Comparison of ENCODE assay signal across 40 cellular contexts in genomic region chr1:204011426-204011825, GRCh38.
"Had no signal": no experiment of that assay in that cellular context is flagged by ENCODE, and none has a peak within 500 bp of the region (broad histone marks: within the 10 kb centered on the region; RNA-seq: fewer than 3 reads in every experiment).

No MANE protein-coding gene starts in this region.

- H3K36me3 ChIP-seq: adrenal gland, ascending aorta, brain microvascular endothelial cell, breast epithelium, cardiac muscle cell had no signal

- ATAC-seq: activated naive CD4-positive, alpha-beta T cell treated with anti-CD3 and anti-CD28 coated beads, Interleukin-2, amount 50 U/mL, for 72 hours; activated naive CD8-positive, alpha-beta T cell treated with anti-CD3 and anti-CD28 coated beads, Interleukin-2, amount 50 U/mL, for 24 hours; activated T-cell treated with anti-CD3 and anti-CD28 coated beads, Interleukin-2, amount 50 U/mL, for 4 hours; activated T-cell treated with anti-CD3 and anti-CD28 coated beads, Interleukin-2, amount 50 U/mL, for 72 hours; activated T-helper 17 cell treated with anti-CD3 and anti-CD28 coated beads, Interleukin-2, amount 50 U/mL, for 72 hours; body of pancreas had no signal

- H3K4me1 ChIP-seq: adrenal gland, ascending aorta, body of pancreas, breast epithelium had no signal

- FAIRE-seq: astrocyte, bronchial epithelial cell had no signal

- H3K9me3 ChIP-seq: adrenal gland, ascending aorta, body of pancreas, breast epithelium had no signal

- H3K27ac Mint-ChIP-seq: activated naive CD4-positive, alpha-beta T cell treated with anti-CD3 and anti-CD28 coated beads for 36 hours; activated naive CD4-positive, alpha-beta T cell treated with anti-CD3 and anti-CD28 coated beads, Interleukin-2, amount 10 ng/mL, durations not matched to agents 7 days and 5 days; activated naive CD4-positive, alpha-beta T cell treated with anti-CD3 and anti-CD28 coated beads, Interleukin-2, amount 50 U/mL, for 24 hours; activated naive CD4-positive, alpha-beta T cell treated with anti-CD3 and anti-CD28 coated beads, Interleukin-2, amount 50 U/mL, for 72 hours; activated naive CD8-positive, alpha-beta T cell; activated naive CD8-positive, alpha-beta T cell treated with anti-CD3 and anti-CD28 coated beads for 36 hours; activated naive CD8-positive, alpha-beta T cell treated with anti-CD3 and anti-CD28 coated beads, Interleukin-2, amount 10 ng/mL, durations not matched to agents 7 days and 5 days; activated naive CD8-positive, alpha-beta T cell treated with anti-CD3 and anti-CD28 coated beads, Interleukin-2, amount 50 U/mL, for 24 hours; activated T-cell treated with anti-CD3 and anti-CD28 coated beads, Interleukin-2, amount 50 U/mL, for 24 hours; activated T-cell treated with anti-CD3 and anti-CD28 coated beads, Interleukin-2, amount 50 U/mL, for 72 hours; activated T-helper 1 cell treated with anti-CD3 and anti-CD28 coated beads, Interleukin-12 subunit alpha, Interleukin-12 subunit beta, Interleukin-2, Interleukin-4 antibody, amounts not matched to agents 30 ng/mL and 10 ng/mL and 1 ng/mL, durations not matched to agents 14 hours and 24 hours and 36 hours; activated T-helper 17 cell treated with anti-CD3 and anti-CD28 coated beads, Interleukin-2, amount 50 U/mL, for 72 hours; activated T-helper 2 cell treated with anti-CD3 and anti-CD28 coated beads, Interferon-gamma antibody, Interleukin-2, Interleukin-4, amounts not matched to agents 10 μg/mL and 5 μg/mL and 100 μg/mL, durations not matched to agents 14 hours and 24 hours and 36 hours; brain had no signal

- H3K27me3 Mint-ChIP-seq: activated naive CD8-positive, alpha-beta T cell had no signal

- H3K9me3 Mint-ChIP-seq: activated naive CD4-positive, alpha-beta T cell treated with anti-CD3 and anti-CD28 coated beads for 36 hours; activated naive CD4-positive, alpha-beta T cell treated with anti-CD3 and anti-CD28 coated beads, Interleukin-2, amount 10 ng/mL, durations not matched to agents 7 days and 5 days; activated naive CD4-positive, alpha-beta T cell treated with anti-CD3 and anti-CD28 coated beads, Interleukin-2, amount 50 U/mL, for 24 hours; activated naive CD4-positive, alpha-beta T cell treated with anti-CD3 and anti-CD28 coated beads, Interleukin-2, amount 50 U/mL, for 72 hours; activated naive CD8-positive, alpha-beta T cell treated with anti-CD3 and anti-CD28 coated beads for 36 hours; activated naive CD8-positive, alpha-beta T cell treated with anti-CD3 and anti-CD28 coated beads, Interleukin-2, amount 10 ng/mL, durations not matched to agents 7 days and 5 days; activated naive CD8-positive, alpha-beta T cell treated with anti-CD3 and anti-CD28 coated beads, Interleukin-2, amount 50 U/mL, for 24 hours; activated T-cell treated with anti-CD3 and anti-CD28 coated beads, Interleukin-2, amount 50 U/mL, for 24 hours; activated T-cell treated with anti-CD3 and anti-CD28 coated beads, Interleukin-2, amount 50 U/mL, for 4 hours; activated T-cell treated with anti-CD3 and anti-CD28 coated beads, Interleukin-2, amount 50 U/mL, for 72 hours; activated T-helper 1 cell treated with anti-CD3 and anti-CD28 coated beads, Interleukin-12 subunit alpha, Interleukin-12 subunit beta, Interleukin-2, Interleukin-4 antibody, amounts not matched to agents 30 ng/mL and 10 ng/mL and 1 ng/mL, durations not matched to agents 14 hours and 24 hours and 36 hours; activated T-helper 17 cell treated with anti-CD3 and anti-CD28 coated beads, Interleukin-2, amount 50 U/mL, for 72 hours; activated T-helper 2 cell treated with anti-CD3 and anti-CD28 coated beads, Interferon-gamma antibody, Interleukin-2, Interleukin-4, amounts not matched to agents 10 μg/mL and 5 μg/mL and 100 μg/mL, durations not matched to agents 14 hours and 24 hours and 36 hours; brain; central memory CD8-positive, alpha-beta T cell had no signal

- H3K27ac ChIP-seq: adrenal gland, ascending aorta, body of pancreas, brain microvascular endothelial cell, breast epithelium, cardiac muscle cell had no signal

- H3K4me3 Mint-ChIP-seq: activated naive CD4-positive, alpha-beta T cell treated with anti-CD3 and anti-CD28 coated beads for 36 hours; activated naive CD4-positive, alpha-beta T cell treated with anti-CD3 and anti-CD28 coated beads, Interleukin-2, amount 10 ng/mL, durations not matched to agents 7 days and 5 days; activated naive CD4-positive, alpha-beta T cell treated with anti-CD3 and anti-CD28 coated beads, Interleukin-2, amount 50 U/mL, for 24 hours; activated naive CD8-positive, alpha-beta T cell; activated naive CD8-positive, alpha-beta T cell treated with anti-CD3 and anti-CD28 coated beads for 36 hours; activated naive CD8-positive, alpha-beta T cell treated with anti-CD3 and anti-CD28 coated beads, Interleukin-2, amount 10 ng/mL, durations not matched to agents 7 days and 5 days; activated naive CD8-positive, alpha-beta T cell treated with anti-CD3 and anti-CD28 coated beads, Interleukin-2, amount 50 U/mL, for 24 hours; activated T-cell treated with anti-CD3 and anti-CD28 coated beads, Interleukin-2, amount 50 U/mL, for 24 hours; activated T-cell treated with anti-CD3 and anti-CD28 coated beads, Interleukin-2, amount 50 U/mL, for 4 hours; activated T-cell treated with anti-CD3 and anti-CD28 coated beads, Interleukin-2, amount 50 U/mL, for 72 hours; activated T-helper 1 cell treated with anti-CD3 and anti-CD28 coated beads, Interleukin-12 subunit alpha, Interleukin-12 subunit beta, Interleukin-2, Interleukin-4 antibody, amounts not matched to agents 30 ng/mL and 10 ng/mL and 1 ng/mL, durations not matched to agents 14 hours and 24 hours and 36 hours; activated T-helper 17 cell treated with anti-CD3 and anti-CD28 coated beads, Interleukin-2, amount 50 U/mL, for 72 hours; brain; central memory CD8-positive, alpha-beta T cell had no signal

- H3K27me3 ChIP-seq: adrenal gland, ascending aorta, body of pancreas, brain microvascular endothelial cell, breast epithelium, cardiac muscle cell had no signal

- H3K4me1 Mint-ChIP-seq: activated naive CD4-positive, alpha-beta T cell treated with anti-CD3 and anti-CD28 coated beads, Interleukin-2, amount 10 ng/mL, durations not matched to agents 7 days and 5 days; activated naive CD4-positive, alpha-beta T cell treated with anti-CD3 and anti-CD28 coated beads, Interleukin-2, amount 50 U/mL, for 24 hours; activated naive CD8-positive, alpha-beta T cell treated with anti-CD3 and anti-CD28 coated beads for 36 hours; activated naive CD8-positive, alpha-beta T cell treated with anti-CD3 and anti-CD28 coated beads, Interleukin-2, amount 10 ng/mL, durations not matched to agents 7 days and 5 days; activated naive CD8-positive, alpha-beta T cell treated with anti-CD3 and anti-CD28 coated beads, Interleukin-2, amount 50 U/mL, for 24 hours; activated T-helper 17 cell treated with anti-CD3 and anti-CD28 coated beads, Interleukin-2, amount 50 U/mL, for 72 hours; brain; central memory CD8-positive, alpha-beta T cell had no signal

- H3K36me3 Mint-ChIP-seq: activated naive CD4-positive, alpha-beta T cell treated with anti-CD3 and anti-CD28 coated beads, Interleukin-2, amount 10 ng/mL, durations not matched to agents 7 days and 5 days; activated naive CD4-positive, alpha-beta T cell treated with anti-CD3 and anti-CD28 coated beads, Interleukin-2, amount 50 U/mL, for 24 hours; activated naive CD4-positive, alpha-beta T cell treated with anti-CD3 and anti-CD28 coated beads, Interleukin-2, amount 50 U/mL, for 72 hours; activated naive CD8-positive, alpha-beta T cell; activated naive CD8-positive, alpha-beta T cell treated with anti-CD3 and anti-CD28 coated beads for 36 hours; activated naive CD8-positive, alpha-beta T cell treated with anti-CD3 and anti-CD28 coated beads, Interleukin-2, amount 10 ng/mL, durations not matched to agents 7 days and 5 days; brain had no signal

- DNase-seq: activated effector memory CD4-positive, alpha-beta T cell treated with anti-CD3 and anti-CD28 coated beads, Interleukin-2, amount 50 U/mL, for 16 hours; activated effector memory CD4-positive, alpha-beta T cell treated with Interleukin-2 at 50 U/mL for 16 hours; activated gamma-delta T cell; activated gamma-delta T cell treated with Interleukin-2 at 50 U/mL for 16 hours; activated naive CD4-positive, alpha-beta T cell; activated naive CD4-positive, alpha-beta T cell treated with anti-CD3 and anti-CD28 coated beads for 36 hours; activated naive CD4-positive, alpha-beta T cell treated with anti-CD3 and anti-CD28 coated beads, Interleukin-2, amount 10 ng/mL, durations not matched to agents 7 days and 5 days; activated naive CD4-positive, alpha-beta T cell treated with anti-CD3 and anti-CD28 coated beads, Interleukin-2, amount 50 U/mL, for 16 hours; activated naive CD4-positive, alpha-beta T cell treated with Interleukin-2 at 50 U/mL for 16 hours; activated naive CD8-positive, alpha-beta T cell treated with anti-CD3 and anti-CD28 coated beads for 36 hours; activated naive CD8-positive, alpha-beta T cell treated with anti-CD3 and anti-CD28 coated beads, Interleukin-2, amount 10 ng/mL, durations not matched to agents 7 days and 5 days; activated naive CD8-positive, alpha-beta T cell treated with anti-CD3 and anti-CD28 coated beads, Interleukin-2, amount 50 U/mL, for 24 hours; activated T-cell treated with anti-CD3 and anti-CD28 coated beads, Interleukin-2, amount 50 U/mL, for 1 hour; activated T-cell treated with anti-CD3 and anti-CD28 coated beads, Interleukin-2, amount 50 U/mL, for 24 hours; activated T-cell treated with anti-CD3 and anti-CD28 coated beads, Interleukin-2, amount 50 U/mL, for 4 hours; activated T-cell treated with anti-CD3 and anti-CD28 coated beads, Interleukin-2, amount 50 U/mL, for 48 hours; activated T-cell treated with anti-CD3 and anti-CD28 coated beads, Interleukin-2, amount 50 U/mL, for 72 hours; adrenal gland; amniotic stem cell; amygdala; anterior cingulate cortex; aorta; body of pancreas; brain microvascular endothelial cell; caudate nucleus; central memory CD4-positive, alpha-beta T cell; cerebellar nuclear complex had no signal

- H3K4me3 ChIP-seq: adrenal gland, ascending aorta, body of pancreas, breast epithelium, cardiac muscle cell had no signal
